ENCODE assay signal across 8 cellular contexts in the genomic region with DNA sequence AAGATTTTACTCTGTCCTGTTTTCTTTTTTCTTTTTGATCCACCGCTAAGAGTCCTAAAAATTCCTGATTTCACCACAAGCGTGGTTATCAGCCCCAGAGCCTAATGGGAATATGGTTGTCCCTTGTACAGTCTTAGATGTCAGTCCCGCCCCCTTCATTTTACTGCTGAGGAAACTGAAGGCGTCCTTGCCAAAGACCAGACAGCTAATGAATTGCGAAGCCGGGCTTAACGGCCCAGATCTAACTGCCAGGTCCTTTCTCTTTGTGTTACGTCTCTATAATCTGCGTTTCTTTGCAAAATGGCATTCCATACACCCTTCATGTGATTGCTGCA. TPM values are rescaled to one million over a fixed set of nuclear protein-coding genes. Genes with fewer than 3 reads are reported as not detected.
DNase-seq lines count a peak whose midpoint lies in the region; ATAC-seq, FAIRE-seq and TF ChIP-seq lines count a peak whose summit lies in the region.

No MANE protein-coding gene starts in this region.

- peak overlapping the region; percentile 91 for H2AFZ ChIP-seq in neuronal stem cell (ENCODE audit: low read length)

- H3K79me1 ChIP-seq in neuronal stem cell (ENCODE audit: low read depth, low read length) = peaks cover 6% of the 10 kb centered on the region

- H3K23ac ChIP-seq in neuronal stem cell (ENCODE audit: low read depth, low read length, poor library complexity) = no peak overlapping the region

- no peaks in the 10 kb centered on the region for H3K27me3 Mint-ChIP-seq in activated CD8-positive, alpha-beta T cell treated with anti-CD3 and anti-CD28 coated beads, Interleukin-2, amount 10 ng/mL, durations not matched to agents 7 days and 5 days (ENCODE audit: low read depth)

- POLR2A ChIA-PET in activated CD8-positive, alpha-beta T cell treated with anti-CD3 and anti-CD28 coated beads, Interleukin-2, amount 10 ng/mL, durations not matched to agents 7 days and 5 days (lab: Charles Lee) = interaction anchor here (0.9 to 1.6 kb wide), 3 partner anchors 10 to 469 kb away, joined by 3 to 5 read pairs (median 4); partner anchors contain the start of genes ANKRD31 and FAM169A

- H3K36me3 Mint-ChIP-seq in activated CD8-positive, alpha-beta T cell treated with anti-CD3 and anti-CD28 coated beads, Interleukin-2, amount 10 ng/mL, durations not matched to agents 7 days and 5 days (ENCODE audit: low read depth) = peaks cover 51% of the 10 kb centered on the region

- H2BK15ac ChIP-seq in neuronal stem cell (ENCODE audit: low read length) = no peak overlapping the region

- no peak overlapping the region for H3K18ac ChIP-seq in neuronal stem cell (ENCODE audit: low read length)

- H3K27ac ChIP-seq in neuronal stem cell (replicated peaks; ENCODE audit: low read length) = peak overlapping the region; percentile 26

- H3K4me1 ChIP-seq in neuronal stem cell (ENCODE audit: control insufficient read depth in 2 of 2, insufficient read depth in 1 of 2, low read depth in 1 of 2, low read length in 2 of 2) = peaks cover 8 to 14% of the 10 kb centered on the region in 2 donors

- H3K27ac Mint-ChIP-seq in activated CD8-positive, alpha-beta T cell treated with anti-CD3 and anti-CD28 coated beads, Interleukin-2, amount 10 ng/mL, durations not matched to agents 7 days and 5 days = peak overlapping the region; percentile 99

- H3K36me3 ChIP-seq in neuronal stem cell (replicated peaks in 1 of 2; ENCODE audit: control insufficient read depth in 2 of 2, insufficient read depth in 2 of 2, low read length in 2 of 2) = peaks cover 0 to 70% of the 10 kb centered on the region in 2 donors

- no peak overlapping the region for H2AK5ac ChIP-seq in neuronal stem cell (ENCODE audit: low read depth, low read length)

- H4K91ac ChIP-seq in neuronal stem cell (ENCODE audit: low read depth, low read length, poor library complexity) = no peak overlapping the region

- no peaks in the 10 kb centered on the region for H3K27me3 ChIP-seq in neuronal stem cell (ENCODE audit: control insufficient read depth in 3 of 3, insufficient read depth in 3 of 3, low read depth in 1 of 3, low read length in 3 of 3)

- no peak overlapping the region for H3K4ac ChIP-seq in neuronal stem cell (ENCODE audit: low read length)

- no peak for FAIRE-seq in GM12891 (lab: Jason Lieb, UNC)

- CTCF ChIA-PET in activated CD8-positive, alpha-beta T cell treated with anti-CD3 and anti-CD28 coated beads, Interleukin-2, amount 10 ng/mL, durations not matched to agents 7 days and 5 days (lab: Charles Lee) = interaction anchor here (0.6 to 2.6 kb wide), 9 partner anchors 8 to 562 kb away, joined by 3 to 13 read pairs (median 3); no protein-coding TSS in a partner anchor

- H2BK120ac ChIP-seq in neuronal stem cell (ENCODE audit: low read depth, low read length) = no peak overlapping the region

- H3K14ac ChIP-seq in neuronal stem cell (ENCODE audit: low read length) = no peak overlapping the region

- no peak overlapping the region for H2BK5ac ChIP-seq in neuronal stem cell (ENCODE audit: low read length)

- no CpG with 5 or more reads among the region's 9 CpGs for WGBS in neuronal stem cell (ENCODE audit: extremely low coverage in 2 of 2, insufficient read length in 2 of 2, insufficient replicate concordance in 1 of 2), 2 donors

- no peak for TF ChIP-seq CTCF in fibroblast of the aortic adventitia (IDR thresholded peaks at IDR 0.05; ENCODE audit: insufficient read depth, low read length)

- peak; percentile 22 for ATAC-seq in GM21381 (IDR thresholded peaks at IDR 0.05; ENCODE audit: unreplicated experiment)
- peak; percentile 12 for ATAC-seq in activated CD8-positive, alpha-beta T cell treated with anti-CD3 and anti-CD28 coated beads, Interleukin-2, amount 10 ng/mL, durations not matched to agents 7 days and 5 days

- peak overlapping the region; percentile 59 for H3K4me2 ChIP-seq in neuronal stem cell (ENCODE audit: insufficient read depth, low read length, poor library complexity, severe bottlenecking)

- H3K4me3 Mint-ChIP-seq in activated CD8-positive, alpha-beta T cell treated with anti-CD3 and anti-CD28 coated beads, Interleukin-2, amount 10 ng/mL, durations not matched to agents 7 days and 5 days = peak overlapping the region; percentile 100

- H4K8ac ChIP-seq in neuronal stem cell (ENCODE audit: low read depth, low read length) = no peak overlapping the region

- no peak overlapping the region for H2BK12ac ChIP-seq in neuronal stem cell (ENCODE audit: low read length)

- TF ChIP-seq POLR2A in GM12891 (IDR thresholded peaks at IDR 0.05; ENCODE audit: low read depth, low read length) = no peak

- no peaks in the 10 kb centered on the region for H3K9me3 Mint-ChIP-seq in activated CD8-positive, alpha-beta T cell treated with anti-CD3 and anti-CD28 coated beads, Interleukin-2, amount 10 ng/mL, durations not matched to agents 7 days and 5 days (ENCODE audit: insufficient read depth)

- no peak overlapping the region for H3K9ac ChIP-seq in neuronal stem cell (ENCODE audit: low read depth, low read length, poor library complexity)

- H3K9me3 ChIP-seq in neuronal stem cell (replicated peaks in 1 of 2; ENCODE audit: control insufficient read depth in 2 of 2, insufficient read depth in 1 of 2, low read depth in 1 of 2, low read length in 2 of 2) = no peaks in the 10 kb centered on the region

- peak overlapping the region; percentile 98 for H3K4me3 ChIP-seq in fibroblast of the aortic adventitia (ENCODE audit: low read depth, low read length)
- H3K4me3 ChIP-seq in neuronal stem cell (ENCODE audit: low read length in 2 of 2) = peak overlapping the region; percentile 82 to 96

- peak; percentile 46 for DNase-seq in NCI-H146 (lab: John Stamatoyannopoulos, UW)
- no peak for DNase-seq in NCI-H146 treated with DMSO at 0.1 percent for 48 hours (lab: John Stamatoyannopoulos, UW; ENCODE audit: unreplicated experiment)
- peak; percentile 65 for DNase-seq in HT-29 (ENCODE audit: low spot score)
- peak; percentile 25 for DNase-seq in activated CD8-positive, alpha-beta T cell treated with anti-CD3 and anti-CD28 coated beads, Interleukin-2, amount 10 ng/mL, durations not matched to agents 7 days and 5 days
- DNase-seq in fibroblast of the aortic adventitia (ENCODE audit: low read depth) = peak; percentile 50
- peak; percentile 17 for DNase-seq in neuronal stem cell (ENCODE audit: low spot score)
- DNase-seq in GM12891 (ENCODE audit: insufficient read length, low spot score) = no peak

- H3K4me1 Mint-ChIP-seq in activated CD8-positive, alpha-beta T cell treated with anti-CD3 and anti-CD28 coated beads, Interleukin-2, amount 10 ng/mL, durations not matched to agents 7 days and 5 days (ENCODE audit: low read depth) = peaks cover 24% of the 10 kb centered on the region

TF ChIP-seq in GM12891, 5 proteins besides CTCF, POLR2A, EP300 and RAD21:
- TF ChIP-seq PAX5 (IDR thresholded peaks at IDR 0.05; ENCODE audit: insufficient read depth, low read length, severe bottlenecking) (no peak), POLR2AphosphoS5 (IDR thresholded peaks at IDR 0.05; ENCODE audit: low read depth, low read length) (no peak), POU2F2 (IDR thresholded peaks at IDR 0.05; ENCODE audit: low read depth, low read length) (no peak), SPI1 (IDR thresholded peaks at IDR 0.05; ENCODE audit: low read depth, low read length) (no peak), TAF1 (IDR thresholded peaks at IDR 0.05; ENCODE audit: low read depth, low read length) (no peak)

RNA-seq across cellular contexts. Expression of gene NSA2, which starts 0.5 kb away (rescaled TPM):
- 31.4 and 48.1 TPM in 2 replicates for total RNA-seq in HT-29 (2014; rRNA removed; shearing (Covaris generic))
- total RNA-seq in activated CD8-positive, alpha-beta T cell treated with anti-CD3 and anti-CD28 coated beads, Interleukin-2, amount 10 ng/mL, durations not matched to agents 7 days and 5 days = 100 to 1,000 TPM; 107 to 116 TPM
- total RNA-seq in fibroblast of the aortic adventitia (ENCODE audit: low replicate concordance) = 144 and 168 TPM in 2 replicates
- polyA plus RNA-seq in neuronal stem cell (2013, experiment 1 of 2) = 121 TPM
- 125 TPM for polyA plus RNA-seq in neuronal stem cell (2013, experiment 2 of 2)
- polyA plus RNA-seq in GM12891 (2012; ENCODE audit: low read depth, missing spikeins) = 120 TPM

RNA-seq across cellular contexts. Expression of gene GFM2, which starts 0.6 kb away (rescaled TPM):
- total RNA-seq in HT-29 (2014; rRNA removed; shearing (Covaris generic)) = 19.6 and 21.6 TPM in 2 replicates
- total RNA-seq in activated CD8-positive, alpha-beta T cell treated with anti-CD3 and anti-CD28 coated beads, Interleukin-2, amount 10 ng/mL, durations not matched to agents 7 days and 5 days = 10 to 100 TPM; 24.2 to 29.2 TPM
- 13.6 and 31.8 TPM in 2 replicates for total RNA-seq in fibroblast of the aortic adventitia (ENCODE audit: low replicate concordance)
- 14.8 TPM for polyA plus RNA-seq in neuronal stem cell (2013, experiment 1 of 2)
- polyA plus RNA-seq in neuronal stem cell (2013, experiment 2 of 2) = 15.0 TPM
- 19.5 TPM for polyA plus RNA-seq in GM12891 (2012; ENCODE audit: low read depth, missing spikeins)

Comparison
In these comparisons a context has a peak if more than half of its experiments do, and no peak if none do; other contexts are left out.
1. DNase-seq: peak in NCI-H146 (single experiment), HT-29 (single experiment), activated CD8-positive, alpha-beta T cell treated with anti-CD3 and anti-CD28 coated beads, Interleukin-2, amount 10 ng/mL, durations not matched to agents 7 days and 5 days (single experiment), fibroblast of the aortic adventitia (single experiment) and neuronal stem cell (single experiment); none in NCI-H146 treated with DMSO at 0.1 percent for 48 hours (single experiment) and GM12891 (single experiment).